8 cellular contexts compared by ENCODE assay signal in the genomic region with DNA sequence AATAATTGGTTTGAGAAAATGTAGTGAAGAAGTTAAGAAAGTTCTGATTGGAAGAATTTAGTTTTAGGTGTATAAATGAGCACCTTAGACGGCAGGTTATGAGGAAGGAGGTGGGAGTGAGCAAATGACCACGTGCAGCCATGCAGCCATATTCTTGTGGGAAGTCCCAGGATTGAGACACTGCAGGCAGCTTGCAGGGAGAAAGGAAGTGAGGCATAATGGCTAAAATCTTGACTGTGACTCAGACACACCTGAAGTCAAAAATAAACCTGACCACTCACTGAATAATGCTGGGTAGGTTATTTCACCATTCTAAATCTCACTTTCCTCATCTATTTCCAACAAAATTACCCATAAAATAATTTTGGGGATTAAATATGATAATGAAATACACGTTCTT. TPM values are rescaled to one million over a fixed set of nuclear protein-coding genes. Genes with fewer than 3 reads are reported as not detected.
DNase-seq lines count a peak whose midpoint lies in the region; ATAC-seq and TF ChIP-seq lines count a peak whose summit lies in the region.

No MANE protein-coding gene starts in this region.

- peak overlapping the region; percentile 93 for H3K27ac ChIP-seq in ACC112 (ENCODE audit: low read depth, low read length)
- H3K27ac ChIP-seq in mammary epithelial cell (ENCODE audit: insufficient read depth, low read depth, low read length): peak overlapping the region; percentile 100
- H3K27ac ChIP-seq in thoracic aorta: peak overlapping the region in 1 of 2 donors; percentile 64
- no peak overlapping the region for H3K27ac ChIP-seq in Karpas-422 (ENCODE audit: low read length)
- no peak overlapping the region for H3K27ac ChIP-seq in SJCRH30

- H3K4me2 ChIP-seq in mammary epithelial cell (ENCODE audit: insufficient read depth, low read depth, low read length): peak overlapping the region; percentile 71
- H3K4me2 ChIP-seq in Karpas-422 (ENCODE audit: low read depth, low read length, poor library complexity, severe bottlenecking): no peak overlapping the region

- H3K4me1 ChIP-seq in ACC112 (ENCODE audit: control insufficient read depth, insufficient read depth, low read length, unreplicated experiment) (peaks cover 61% of the 10 kb centered on the region), mammary epithelial cell (ENCODE audit: insufficient read depth, low read length) (peaks cover 66% of the 10 kb centered on the region), thoracic aorta (ENCODE audit: control insufficient read depth in 1 of 2, low read depth in 2 of 2) (peaks cover 38 to 68% of the 10 kb centered on the region in 2 donors), Karpas-422 (ENCODE audit: low read length) (no peaks in the 10 kb centered on the region), SJCRH30 (peaks cover 23% of the 10 kb centered on the region; the same call in 1 of the 2 replicates)

- no TSS peak for BruUV-seq in mammary epithelial cell (replicated peaks; lab: Mats Ljungman, UMichigan)

- ATAC-seq in GM19397 (IDR thresholded peaks at IDR 0.05; ENCODE audit: unreplicated experiment) (peak; percentile 49), HG03342 (IDR thresholded peaks at IDR 0.05; ENCODE audit: unreplicated experiment) (peak; percentile 60), thoracic aorta (ENCODE audit: insufficient number of reproducible peaks, low FRiP score, low read depth) (peak; percentile 30)

- DNase-seq in mammary epithelial cell: peak; percentile 96
- no peak for DNase-seq in thoracic aorta (ENCODE audit: low spot score)
- DNase-seq in Karpas-422: no peak
- no peak for DNase-seq in GM19238 (ENCODE audit: insufficient read length, low spot score)
- no peak for DNase-seq in SJCRH30

- H4K20me1 ChIP-seq in mammary epithelial cell (ENCODE audit: insufficient read depth, low read length) (no peaks in the 10 kb centered on the region), Karpas-422 (ENCODE audit: insufficient read depth, low read depth, low read length) (no peaks in the 10 kb centered on the region)

- peaks cover 3% of the 10 kb centered on the region for H3K9me3 ChIP-seq in mammary epithelial cell (replicated peaks; ENCODE audit: insufficient read depth, low read length)
- H3K9me3 ChIP-seq in thoracic aorta: no peaks in the 10 kb centered on the region
- H3K9me3 ChIP-seq in Karpas-422 (ENCODE audit: low read length): no peaks in the 10 kb centered on the region
- no peaks in the 10 kb centered on the region for H3K9me3 ChIP-seq in SJCRH30 (replicated peaks)

- dilution Hi-C loops in mammary epithelial cell (cut with HindIII; ENCODE audit: low sequenced_read_pairs): no loop called here

- no peaks in the 10 kb centered on the region for H3K36me3 ChIP-seq in ACC112 (ENCODE audit: insufficient read depth, low read length)
- no peaks in the 10 kb centered on the region for H3K36me3 ChIP-seq in mammary epithelial cell (ENCODE audit: insufficient read depth, low read length)
- no peaks in the 10 kb centered on the region for H3K36me3 ChIP-seq in thoracic aorta
- H3K36me3 ChIP-seq in Karpas-422 (ENCODE audit: insufficient read depth, low read length): no peaks in the 10 kb centered on the region
- 0 out of 2 replicates have a peak, but pooled peaks cover 2% of the 10 kb centered on the region for H3K36me3 ChIP-seq in SJCRH30

- H3K79me2 ChIP-seq in ACC112 (ENCODE audit: control insufficient read depth, insufficient read depth, low read length, unreplicated experiment): peaks cover 56% of the 10 kb centered on the region
- peaks cover 86% of the 10 kb centered on the region for H3K79me2 ChIP-seq in mammary epithelial cell (ENCODE audit: insufficient read depth, low read length)
- no peaks in the 10 kb centered on the region for H3K79me2 ChIP-seq in Karpas-422 (ENCODE audit: low read length)

- intact Hi-C loops in mammary epithelial cell (cut with micrococcal nuclease): loop anchor here (1.0 kb wide), 2 partner anchors 16 to 39 kb away; no protein-coding TSS in a partner anchor

- H3K27me3 ChIP-seq in ACC112 (ENCODE audit: insufficient read depth, low read length): no peaks in the 10 kb centered on the region
- H3K27me3 ChIP-seq in mammary epithelial cell (ENCODE audit: insufficient read depth, low read length): no peaks in the 10 kb centered on the region
- H3K27me3 ChIP-seq in thoracic aorta (replicated peaks; ENCODE audit: insufficient read depth): no peaks in the 10 kb centered on the region
- H3K27me3 ChIP-seq in Karpas-422 (ENCODE audit: low read length): no peaks in the 10 kb centered on the region
- H3K27me3 ChIP-seq in SJCRH30: no peaks in the 10 kb centered on the region

- TF ChIP-seq CTCF in mammary epithelial cell (conservative IDR thresholded peaks at IDR 0.05 in 1 of 2, IDR thresholded peaks at IDR 0.05 in 1 of 2; ENCODE audit: extremely low read depth in 1 of 2, insufficient read depth in 1 of 2, low read depth in 1 of 2, low read length in 2 of 2) (no peak), thoracic aorta (IDR thresholded peaks at IDR 0.05) (no peak)

- H3K4me3 ChIP-seq in ACC112 (ENCODE audit: low read depth, low read length) (peak overlapping the region; percentile 55), mammary epithelial cell (replicated peaks in 1 of 3; ENCODE audit: insufficient read depth in 1 of 3, low read depth in 2 of 3, low read length in 3 of 3) (peak overlapping the region in 1 of 3 experiments; percentile 35), thoracic aorta (no peak overlapping the region), Karpas-422 (ENCODE audit: low read length) (no peak overlapping the region), SJCRH30 (no peak overlapping the region)

- no peaks in the 10 kb centered on the region for H3K9me2 ChIP-seq in Karpas-422 (replicated peaks; ENCODE audit: insufficient read depth, low read length)

- H3K9ac ChIP-seq in mammary epithelial cell (ENCODE audit: insufficient read depth, low read length) (peak overlapping the region; percentile 75), Karpas-422 (ENCODE audit: low read length) (no peak overlapping the region)

- H2AFZ ChIP-seq in ACC112 (ENCODE audit: low read length, unreplicated experiment) (peak overlapping the region; percentile 34), mammary epithelial cell (ENCODE audit: low read depth, low read length) (no peak overlapping the region), Karpas-422 (ENCODE audit: low read length) (no peak overlapping the region)

- in situ Hi-C loops in mammary epithelial cell (cut with MboI; ENCODE audit: low sequenced_read_pairs in 2 of 2): no loop called here

- CTCF ChIA-PET in mammary epithelial cell (lab: Charles Lee; ENCODE audit: low non-redundant PET): interaction anchor here (0.6 kb wide), 1 partner anchor 170 kb away, joined by 5 read pairs; no protein-coding TSS in a partner anchor

- 8% methylated on average over 3 of the region's 3 CpGs for WGBS in mammary epithelial cell (ENCODE audit: low coverage, missing lambda C conversion rate)

RNA-seq across cellular contexts. Expression of gene DSE, which starts 16.6 kb away (rescaled TPM):
- total RNA-seq in mammary epithelial cell: 100 to 1,000 TPM; 116 to 175 TPM
- polyA plus RNA-seq in mammary epithelial cell: 66.9 TPM
- 137 TPM for polyA minus RNA-seq in mammary epithelial cell
- 10 to 100 TPM; 46.7 to 65.2 TPM for total RNA-seq in thoracic aorta
- total RNA-seq in Karpas-422 (2014; rRNA removed; shearing (Covaris generic); ENCODE audit: low replicate concordance): 5.4 and 7.5 TPM in 2 replicates
- 43.7 and 51.0 TPM in 2 replicates for total RNA-seq in SJCRH30 (2014; rRNA removed; shearing (Covaris generic))

Comparison
In these comparisons a context has a peak if more than half of its experiments do, and no peak if none do; other contexts are left out.
1. H3K27ac ChIP-seq: peak in ACC112 (single experiment) and mammary epithelial cell (single experiment); none in Karpas-422 (single experiment) and SJCRH30 (single experiment).
2. Peak in every context shown above with its lines, with median percentiles within 50 percentile points of each other: ATAC-seq.